Comparison of ENCODE assay signal across 16 cellular contexts in genomic region chr1:235511470-235512240, GRCh38. TPM values are rescaled to one million over a fixed set of nuclear protein-coding genes. Genes with fewer than 3 reads are reported as not detected.
DNase-seq lines count a peak whose midpoint lies in the region; ATAC-seq, FAIRE-seq and TF ChIP-seq lines count a peak whose summit lies in the region.
"Had no signal": no experiment of that assay in that cellular context is flagged by ENCODE, and none has a peak within 500 bp of the region (broad histone marks: within the 10 kb centered on the region; RNA-seq: fewer than 3 reads in every experiment).

No MANE protein-coding gene starts in this region.

- H3K9me2 ChIP-seq in neural cell (ENCODE audit: insufficient read depth, low read length), result no peaks in the 10 kb centered on the region

- H3K4me3 Mint-ChIP-seq in astrocyte (ENCODE audit: unreplicated experiment), result no peak overlapping the region
- H3K4me3 Mint-ChIP-seq: activated T-helper 1 cell treated with anti-CD3 and anti-CD28 coated beads, Interleukin-12 subunit alpha, Interleukin-12 subunit beta, Interleukin-2, Interleukin-4 antibody, amounts not matched to agents 30 ng/mL and 10 ng/mL and 1 ng/mL, durations not matched to agents 14 hours and 24 hours and 36 hours had no signal

- H3K79me2 ChIP-seq in astrocyte (ENCODE audit: insufficient read depth, low read length), result no peaks in the 10 kb centered on the region
- H3K79me2 ChIP-seq in neural cell (replicated peaks; ENCODE audit: insufficient read depth, low read length), result no peaks in the 10 kb centered on the region

- TF ChIP-seq CTCF in astrocyte (IDR thresholded peaks at IDR 0.05; ENCODE audit: insufficient read depth, low read depth, low read length) (peak; percentile 20), neural cell (IDR thresholded peaks at IDR 0.05; ENCODE audit: poor library complexity, severe bottlenecking) (peak; percentile 31)

- H3F3A ChIP-seq in neural cell (ENCODE audit: insufficient read depth, low read length, poor library complexity, severe bottlenecking), result no peaks in the 10 kb centered on the region

- no peak overlapping the region for H3K27ac Mint-ChIP-seq in astrocyte (ENCODE audit: unreplicated experiment)
- H3K27ac Mint-ChIP-seq: activated T-helper 1 cell treated with anti-CD3 and anti-CD28 coated beads, Interleukin-12 subunit alpha, Interleukin-12 subunit beta, Interleukin-2, Interleukin-4 antibody, amounts not matched to agents 30 ng/mL and 10 ng/mL and 1 ng/mL, durations not matched to agents 14 hours and 24 hours and 36 hours had no signal

- DNase-seq in DMS53 (lab: John Stamatoyannopoulos, UW) (peak; percentile 28), DMS53 treated with DMSO at 0.1 percent for 48 hours (lab: John Stamatoyannopoulos, UW; ENCODE audit: unreplicated experiment) (no peak), astrocyte (ENCODE audit: low read depth) (peak; percentile 49), kidney glomerular epithelial cell (lab: John Stamatoyannopoulos, UW) (no peak)
- DNase-seq: 8988T; colonic mucosa; NCI-H1105 treated with DMSO at 0.1 percent for 48 hours; NK-92 treated with Interleukin-12 subunit alpha and Interleukin-12 subunit beta, amount 100 ng/mL, for 24 hours; retina; transverse colon had no signal

- no peaks in the 10 kb centered on the region for H3K4me1 ChIP-seq in astrocyte (ENCODE audit: insufficient read depth, low read length)
- H3K4me1 ChIP-seq: colonic mucosa, transverse colon had no signal

- H3K9me3 Mint-ChIP-seq in astrocyte (ENCODE audit: unreplicated experiment), result no peaks in the 10 kb centered on the region
- H3K9me3 Mint-ChIP-seq: activated T-helper 1 cell treated with anti-CD3 and anti-CD28 coated beads, Interleukin-12 subunit alpha, Interleukin-12 subunit beta, Interleukin-2, Interleukin-4 antibody, amounts not matched to agents 30 ng/mL and 10 ng/mL and 1 ng/mL, durations not matched to agents 14 hours and 24 hours and 36 hours had no signal

- H3K4me1 Mint-ChIP-seq in astrocyte (ENCODE audit: low read depth, unreplicated experiment), result no peaks in the 10 kb centered on the region

- TF ChIP-seq RAD21 in Ishikawa (IDR thresholded peaks at IDR 0.05; ENCODE audit: low read depth), result peak; percentile 4; the same call in 1 of the 2 replicates
- TF ChIP-seq RAD21 in neural cell (conservative IDR thresholded peaks at IDR 0.05), result no peak

- H4K20me1 ChIP-seq in astrocyte (ENCODE audit: insufficient read depth, low read length), result no peaks in the 10 kb centered on the region
- H4K20me1 ChIP-seq in neural cell (ENCODE audit: insufficient read depth), result no peaks in the 10 kb centered on the region

- H3K36me3 ChIP-seq in astrocyte (ENCODE audit: insufficient read depth, low read length) (no peaks in the 10 kb centered on the region), neural cell (ENCODE audit: insufficient read depth, low read length) (no peaks in the 10 kb centered on the region)
- H3K36me3 ChIP-seq: colonic mucosa, transverse colon had no signal

- H3K27ac ChIP-seq in astrocyte (ENCODE audit: low read depth, low read length) (no peak overlapping the region), neural cell (ENCODE audit: low read length) (no peak overlapping the region)
- H3K27ac ChIP-seq: colonic mucosa, transverse colon had no signal

- H3K27me3 ChIP-seq in astrocyte (ENCODE audit: insufficient read depth, low read length) (no peaks in the 10 kb centered on the region), neural cell (ENCODE audit: insufficient read depth, low read depth, low read length) (no peaks in the 10 kb centered on the region)
- H3K27me3 ChIP-seq: colonic mucosa, transverse colon had no signal

- H3K9me3 ChIP-seq in astrocyte (ENCODE audit: insufficient read depth, low read depth, low read length) (no peaks in the 10 kb centered on the region), neural cell (ENCODE audit: low read length) (no peaks in the 10 kb centered on the region)
- H3K9me3 ChIP-seq: colonic mucosa, transverse colon had no signal

- H3K4me2 ChIP-seq in astrocyte (ENCODE audit: low read length) (no peak overlapping the region), neural cell (ENCODE audit: low read length) (no peak overlapping the region)

- no peaks in the 10 kb centered on the region for H3K36me3 Mint-ChIP-seq in astrocyte (ENCODE audit: low read depth, unreplicated experiment)

- H2AFZ ChIP-seq in astrocyte (ENCODE audit: low read depth, low read length) (no peak overlapping the region), neural cell (ENCODE audit: low read depth, low read length) (no peak overlapping the region)

- no peak overlapping the region for H3K9ac ChIP-seq in astrocyte (ENCODE audit: low read length)
- H3K9ac ChIP-seq in neural cell (ENCODE audit: low read length), result no peak overlapping the region

- no peak overlapping the region for H3K4me3 ChIP-seq in astrocyte (ENCODE audit: insufficient read depth, low read depth, low read length)
- no peak overlapping the region for H3K4me3 ChIP-seq in neural cell (ENCODE audit: low read length)
- H3K4me3 ChIP-seq: colonic mucosa, transverse colon had no signal

- ATAC-seq in HG02938 (IDR thresholded peaks at IDR 0.05; ENCODE audit: unreplicated experiment) (no peak), HG03159 (IDR thresholded peaks at IDR 0.05; ENCODE audit: unreplicated experiment) (no peak)

- H3K27me3 Mint-ChIP-seq in astrocyte (ENCODE audit: low read depth, unreplicated experiment), result no peaks in the 10 kb centered on the region

- no peak for FAIRE-seq in astrocyte (lab: Jason Lieb, UNC)
- FAIRE-seq: G401.6 had no signal

- no peak for TF ChIP-seq EP300 in Ishikawa (IDR thresholded peaks at IDR 0.05; ENCODE audit: borderline replicate concordance)
- no peak for TF ChIP-seq EP300 in neural cell (conservative IDR thresholded peaks at IDR 0.05; ENCODE audit: poor library complexity, severe bottlenecking)

TF ChIP-seq in Ishikawa, 13 proteins besides CTCF, POLR2A, EP300 and RAD21 (continues in another document):
- no peak for TF ChIP-seq TEAD4 (IDR thresholded peaks at IDR 0.05)
- no peak for TF ChIP-seq TAF1 (IDR thresholded peaks at IDR 0.05; ENCODE audit: low read depth)
- TF ChIP-seq ZBTB7A (IDR thresholded peaks at IDR 0.05; ENCODE audit: low read depth), result no peak
- TF ChIP-seq CREB1 (IDR thresholded peaks at IDR 0.05; ENCODE audit: low read depth), result no peak
- no peak for TF ChIP-seq REST (IDR thresholded peaks at IDR 0.05; ENCODE audit: low read depth)
- TF ChIP-seq YY1 (IDR thresholded peaks at IDR 0.05; ENCODE audit: low read depth), result no peak

TF ChIP-seq in neural cell, 6 proteins besides CTCF, POLR2A, EP300 and RAD21:
- TF ChIP-seq SMC3 (conservative IDR thresholded peaks at IDR 0.05; ENCODE audit: poor library complexity), result no peak
- TF ChIP-seq TAF1 (IDR thresholded peaks at IDR 0.05; ENCODE audit: low read depth), result no peak
- no peak for TF ChIP-seq POLR2AphosphoS5 (IDR thresholded peaks at IDR 0.05)
- TF ChIP-seq REST (IDR thresholded peaks at IDR 0.05; ENCODE audit: borderline replicate concordance), result no peak
- no peak for TF ChIP-seq EZH2 (IDR thresholded peaks at IDR 0.05; ENCODE audit: borderline replicate concordance, insufficient read depth, low read length, poor library complexity, severe bottlenecking)
- TF ChIP-seq MXI1 (conservative IDR thresholded peaks at IDR 0.05; ENCODE audit: poor library complexity, severe bottlenecking), result no peak
TF ChIP-seq in neural cell: peak in this region for 0.

RNA-seq across cellular contexts. Expression of gene B3GALNT2, which starts 7.4 kb away (rescaled TPM):
- 38.1 and 40.5 TPM in 2 replicates for total RNA-seq in astrocyte
- 19.0 and 29.0 TPM in 2 replicates for polyA plus RNA-seq in neural cell
- polyA minus RNA-seq in neural cell, result 21.7 and 27.7 TPM in 2 replicates

Comparison
In these comparisons a context has a peak if more than half of its experiments do, and no peak if none do; other contexts are left out.
1. DNase-seq: peak in DMS53 (single experiment) and astrocyte (single experiment); none in DMS53 treated with DMSO at 0.1 percent for 48 hours (single experiment) and kidney glomerular epithelial cell (single experiment).